8 cellular contexts compared by ENCODE assay signal in the genomic region with DNA sequence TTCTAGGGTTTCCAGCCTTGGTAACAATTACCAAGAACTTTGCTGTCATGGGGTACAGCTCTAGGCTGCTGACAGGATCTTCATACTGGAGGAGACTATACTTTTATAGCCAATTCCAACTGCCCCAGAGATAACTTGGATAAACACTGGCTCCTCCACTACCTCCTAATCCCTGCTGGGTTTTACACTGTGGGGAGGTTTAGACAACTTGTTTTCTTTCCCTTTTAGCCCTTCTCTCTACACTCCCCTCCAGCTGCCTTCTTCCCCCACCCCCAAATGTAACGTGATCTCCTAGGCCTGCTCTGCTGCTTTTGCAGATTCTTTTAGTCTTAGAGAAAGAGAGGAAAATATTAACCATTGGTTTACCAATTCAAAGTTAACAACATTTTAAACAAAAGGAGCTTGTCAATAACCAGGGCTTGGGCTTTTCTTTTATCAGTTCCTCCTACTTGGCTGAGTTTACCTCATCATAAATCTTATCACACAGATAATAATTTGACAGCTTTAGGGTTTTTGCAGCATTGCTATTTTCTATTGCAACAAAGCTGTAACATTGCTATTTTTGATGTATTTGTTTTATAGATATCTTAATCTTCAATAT. TPM values are rescaled to one million over a fixed set of nuclear protein-coding genes. Genes with fewer than 3 reads are reported as not detected.
DNase-seq lines count a peak whose midpoint lies in the region; ATAC-seq, FAIRE-seq and TF ChIP-seq lines count a peak whose summit lies in the region.

No MANE protein-coding gene starts in this region.

- peak; percentile 86 for DNase-seq in GM23338 (ENCODE audit: low spot score)
- DNase-seq in RPMI7951 (ENCODE audit: low read depth): peak; percentile 54
- peak; percentile 96 for DNase-seq in fibroblast of villous mesenchyme (ENCODE audit: low read depth)
- no peak for DNase-seq in H54 (ENCODE audit: insufficient read length, low spot score)
- DNase-seq in amniotic stem cell (lab: John Stamatoyannopoulos, UW): no peak

- peaks cover 45% of the 10 kb centered on the region for H3K4me1 Mint-ChIP-seq in GM23338

- no peak overlapping the region for H3K9ac ChIP-seq in rectal smooth muscle tissue (ENCODE audit: low read length)

- peak overlapping the region; percentile 42 for H3K4me2 ChIP-seq in GM23338

- no peaks in the 10 kb centered on the region for H4K20me1 ChIP-seq in GM23338 (replicated peaks; ENCODE audit: insufficient read depth)

- no peak for FAIRE-seq in H54 (lab: Jason Lieb, UNC)

- ATAC-seq in GM23338: peak; percentile 97
- no peak for ATAC-seq in HG03460 (IDR thresholded peaks at IDR 0.05; ENCODE audit: unreplicated experiment)
- no peak for ATAC-seq in GM19452 (IDR thresholded peaks at IDR 0.05; ENCODE audit: unreplicated experiment)

- H3K27me3 Mint-ChIP-seq in GM23338 (ENCODE audit: insufficient read depth, low read depth, poor library complexity): peaks cover 6% of the 10 kb centered on the region

- peak overlapping the region; percentile 88 for H3K27ac Mint-ChIP-seq in GM23338

- no peak for TF ChIP-seq POLR2A in H54 (IDR thresholded peaks at IDR 0.05; ENCODE audit: low read depth, low read length)

- peaks cover 10% of the 10 kb centered on the region for H3K9me3 Mint-ChIP-seq in GM23338

- H3K27ac ChIP-seq in GM23338 (ENCODE audit: low read depth) (peak overlapping the region; percentile 88), rectal smooth muscle tissue (ENCODE audit: low read depth, low read length) (peak overlapping the region; percentile 70)

- H3K4me3 ChIP-seq in GM23338 (peak overlapping the region; percentile 10), fibroblast of villous mesenchyme (ENCODE audit: low read depth, low read length) (no peak overlapping the region), rectal smooth muscle tissue (ENCODE audit: low read length) (no peak overlapping the region)

- H3F3A ChIP-seq in GM23338 (replicated peaks; ENCODE audit: low read depth): no peaks in the 10 kb centered on the region; the same call in 1 of the 2 replicates

- peaks cover 66% of the 10 kb centered on the region for H3K79me2 ChIP-seq in GM23338 (replicated peaks; ENCODE audit: insufficient read depth)

- H3K4me1 ChIP-seq in GM23338 (ENCODE audit: insufficient read depth) (peaks cover 32% of the 10 kb centered on the region), rectal smooth muscle tissue (ENCODE audit: control insufficient read depth, insufficient read depth, low read length) (peaks cover 30% of the 10 kb centered on the region)

- H3K27me3 ChIP-seq in GM23338 (ENCODE audit: insufficient read depth) (no peaks in the 10 kb centered on the region), rectal smooth muscle tissue (ENCODE audit: control insufficient read depth, insufficient read depth, low read length) (no peaks in the 10 kb centered on the region)

- peaks cover 13% of the 10 kb centered on the region for H3K36me3 Mint-ChIP-seq in GM23338 (ENCODE audit: low read depth)

- H3K36me3 ChIP-seq in GM23338 (ENCODE audit: insufficient read depth) (no peaks in the 10 kb centered on the region), rectal smooth muscle tissue (ENCODE audit: control insufficient read depth, insufficient read depth, low read length) (no peaks in the 10 kb centered on the region)

- peak overlapping the region; percentile 53 for H3K4me3 Mint-ChIP-seq in GM23338

- TF ChIP-seq CTCF in GM23338 (conservative IDR thresholded peaks at IDR 0.05; ENCODE audit: low read depth in 2 of 2) (no peak), fibroblast of villous mesenchyme (IDR thresholded peaks at IDR 0.05; ENCODE audit: insufficient read depth, low read depth, low read length) (no peak)

- no peaks in the 10 kb centered on the region for H3K9me2 ChIP-seq in GM23338 (ENCODE audit: insufficient read depth)

- H2AFZ ChIP-seq in GM23338: no peak overlapping the region

TF ChIP-seq in GM23338, 12 proteins besides CTCF, POLR2A, EP300 and RAD21:
- TF ChIP-seq ZNF114 (CRISPR knock-in tag; IDR thresholded peaks at IDR 0.05): 0 out of 2 replicates have a peak, but pooled peaks have one; percentile 32
- TF ChIP-seq CREB1 (CRISPR knock-in tag; IDR thresholded peaks at IDR 0.05; ENCODE audit: low read depth): no peak
- no peak for TF ChIP-seq POLR2AphosphoS5 (IDR thresholded peaks at IDR 0.05; ENCODE audit: low read depth)

RNA-seq across cellular contexts. Expression of a gene that starts 9.9 kb away (rescaled TPM):
- 80.4 and 85.1 TPM in 2 replicates for total RNA-seq in GM23338 (2014; rRNA removed; shearing (Covaris generic))
- polyA plus RNA-seq in GM23338 (2016; fragmentation: Nextera tagmentation; extraction: Ambion mirVana): 20.7 and 23.4 TPM in 2 replicates
- 11.4 and 12.1 TPM in 2 replicates for total RNA-seq in RPMI7951 (2014; rRNA removed; shearing (Covaris generic))
- 57.4 and 61.2 TPM in 2 replicates for total RNA-seq in fibroblast of villous mesenchyme

Comparison
In these comparisons a context has a peak if more than half of its experiments do, and no peak if none do; other contexts are left out.
1. DNase-seq: peak in GM23338 (single experiment), RPMI7951 (single experiment) and fibroblast of villous mesenchyme (single experiment); none in H54 (single experiment) and amniotic stem cell (single experiment).